1 cellular context compared by ENCODE assay signal in genomic region chr2:237085261-237086221, GRCh38.
A peak's percentile ranks its signal among the peaks of the same experiment; 100 is the strongest.
TF ChIP-seq lines count a peak whose summit lies in the region.

Gene COPS8, plus strand, starts transcription at chr2:237085889. Its CDS starts 76 bp downstream, at chr2:237085965.

TF ChIP-seq in HCT116, 20 proteins besides CTCF, POLR2A, EP300 and RAD21 (continued from another document):
- TF ChIP-seq CEBPB (IDR thresholded peaks at IDR 0.05; ENCODE audit: low read depth) (no peak), ZNF274 (IDR thresholded peaks at IDR 0.05; ENCODE audit: low read depth, low read length) (no peak), SRF (IDR thresholded peaks at IDR 0.05; ENCODE audit: low read depth) (peak; percentile 99), ZFX (IDR thresholded peaks at IDR 0.05) (peak; percentile 64), ATF3 (IDR thresholded peaks at IDR 0.05) (no peak), MAX (IDR thresholded peaks at IDR 0.05) (peak; percentile 92)
